ENCODE assay signal across 12 cellular contexts in the genomic region with DNA sequence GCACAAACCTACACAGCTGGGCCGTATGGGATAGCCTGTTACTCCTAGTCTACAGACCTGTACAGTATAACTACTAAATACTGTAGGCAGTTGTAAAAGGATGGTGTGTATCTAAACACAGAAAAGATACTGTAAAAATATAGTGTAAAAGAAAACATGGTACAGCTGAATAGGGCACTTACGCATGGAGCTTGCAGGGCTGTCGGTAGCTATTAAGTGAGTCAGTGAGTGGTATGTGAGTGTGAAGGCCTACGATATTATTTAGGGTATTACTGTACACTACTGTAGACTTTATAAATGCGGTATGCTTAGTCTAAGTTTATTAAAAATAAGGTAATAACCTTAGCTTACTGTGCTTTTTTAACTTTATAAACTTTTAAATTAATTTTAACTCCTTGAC. TPM values are rescaled to one million over a fixed set of nuclear protein-coding genes. Genes with fewer than 3 reads are reported as not detected.
A peak's percentile ranks its signal among the peaks of the same experiment; 100 is the strongest.
DNase-seq lines count a peak whose midpoint lies in the region; ATAC-seq and TF ChIP-seq lines count a peak whose summit lies in the region.
"Had no signal": no experiment of that assay in that cellular context is flagged by ENCODE, and none has a peak within 500 bp of the region (broad histone marks: within the 10 kb centered on the region; RNA-seq: fewer than 3 reads in every experiment).

No MANE protein-coding gene starts in this region.

- no peak for DNase-seq in activated naive CD4-positive, alpha-beta T cell treated with anti-CD3 and anti-CD28 coated beads, Interleukin-2, amount 10 ng/mL, durations not matched to agents 7 days and 5 days
- DNase-seq in activated naive CD4-positive, alpha-beta T cell treated with anti-CD3 and anti-CD28 coated beads, Interleukin-2, amount 50 U/mL, for 72 hours (ENCODE audit: low spot score in 2 of 2): no peak
- DNase-seq in activated naive CD8-positive, alpha-beta T cell treated with anti-CD3 and anti-CD28 coated beads, Interleukin-2, amount 10 ng/mL, durations not matched to agents 7 days and 5 days: no peak
- DNase-seq in tibial nerve (ENCODE audit: low spot score in 2 of 2): no peak
- no peak for DNase-seq in stimulated activated CD4-positive, alpha-beta T cell treated with anti-CD3 and anti-CD28 coated beads, Interleukin-4, amount 100 ng/mL, for 24 hours
- DNase-seq in dedifferentiated amniotic fluid mesenchymal stem cell (ENCODE audit: extremely low spot score): no peak
- DNase-seq: amniotic stem cell, DMS 273 treated with DMSO at 0.1 percent for 48 hours, NCI-H2171 had no signal

- POLR2A ChIA-PET in activated naive CD8-positive, alpha-beta T cell treated with anti-CD3 and anti-CD28 coated beads, Interleukin-2, amount 10 ng/mL, durations not matched to agents 7 days and 5 days (lab: Charles Lee): interaction anchor here (0.7 to 1.4 kb wide), 5 partner anchors 8 to 647 kb away, joined by 3 to 7 read pairs (median 4); partner anchors contain the start of gene DHFR

- H3K4me3 ChIP-seq in liver (ENCODE audit: low read depth in 1 of 3, low read length in 3 of 3) (peak overlapping the region; percentile 6 to 79 (median 60)), tibial nerve (peak overlapping the region in 3 of 4 donors; percentile 79 to 86 (median 82))

- peaks cover 5 to 34% (median 26%) of the 10 kb centered on the region in 4 donors for H3K4me1 ChIP-seq in liver (ENCODE audit: control insufficient read depth in 4 of 4, insufficient read depth in 4 of 4, low read length in 3 of 4)
- peaks cover 0 to 68% (median 14%) of the 10 kb centered on the region in 4 donors for H3K4me1 ChIP-seq in tibial nerve

- H3K9me3 ChIP-seq in liver (ENCODE audit: control insufficient read depth in 4 of 4, low read length in 3 of 4) (no peaks in the 10 kb centered on the region), tibial nerve (no peaks in the 10 kb centered on the region)
- H3K9me3 ChIP-seq: prostate gland had no signal

- H3K9me3 Mint-ChIP-seq in activated naive CD4-positive, alpha-beta T cell treated with anti-CD3 and anti-CD28 coated beads, Interleukin-2, amount 10 ng/mL, durations not matched to agents 7 days and 5 days: no peaks in the 10 kb centered on the region
- no peaks in the 10 kb centered on the region for H3K9me3 Mint-ChIP-seq in activated naive CD4-positive, alpha-beta T cell treated with anti-CD3 and anti-CD28 coated beads, Interleukin-2, amount 50 U/mL, for 72 hours
- no peaks in the 10 kb centered on the region for H3K9me3 Mint-ChIP-seq in activated naive CD8-positive, alpha-beta T cell treated with anti-CD3 and anti-CD28 coated beads, Interleukin-2, amount 10 ng/mL, durations not matched to agents 7 days and 5 days

- H3K36me3 Mint-ChIP-seq in activated naive CD4-positive, alpha-beta T cell treated with anti-CD3 and anti-CD28 coated beads, Interleukin-2, amount 10 ng/mL, durations not matched to agents 7 days and 5 days: peaks cover 11% of the 10 kb centered on the region
- peaks cover 6 to 18% of the 10 kb centered on the region in 2 donors for H3K36me3 Mint-ChIP-seq in activated naive CD4-positive, alpha-beta T cell treated with anti-CD3 and anti-CD28 coated beads, Interleukin-2, amount 50 U/mL, for 72 hours
- H3K36me3 Mint-ChIP-seq in activated naive CD8-positive, alpha-beta T cell treated with anti-CD3 and anti-CD28 coated beads, Interleukin-2, amount 10 ng/mL, durations not matched to agents 7 days and 5 days: peaks cover 6% of the 10 kb centered on the region

- peaks cover 32% of the 10 kb centered on the region for H3K4me1 Mint-ChIP-seq in activated naive CD4-positive, alpha-beta T cell treated with anti-CD3 and anti-CD28 coated beads, Interleukin-2, amount 10 ng/mL, durations not matched to agents 7 days and 5 days
- peaks cover 24% of the 10 kb centered on the region for H3K4me1 Mint-ChIP-seq in activated naive CD8-positive, alpha-beta T cell treated with anti-CD3 and anti-CD28 coated beads, Interleukin-2, amount 10 ng/mL, durations not matched to agents 7 days and 5 days

- H3K27ac ChIP-seq in liver (ENCODE audit: low read depth in 1 of 2, low read length in 2 of 2) (no peak overlapping the region), tibial nerve (peak overlapping the region in 1 of 4 donors; percentile 93)

- no peak for ATAC-seq in activated naive CD4-positive, alpha-beta T cell treated with anti-CD3 and anti-CD28 coated beads, Interleukin-2, amount 50 U/mL, for 72 hours
- ATAC-seq in activated naive CD8-positive, alpha-beta T cell treated with anti-CD3 and anti-CD28 coated beads, Interleukin-2, amount 10 ng/mL, durations not matched to agents 7 days and 5 days (ENCODE audit: low read depth): no peak
- ATAC-seq in esophagus mucosa: no peak

- H3K4me3 Mint-ChIP-seq in activated naive CD4-positive, alpha-beta T cell treated with anti-CD3 and anti-CD28 coated beads, Interleukin-2, amount 10 ng/mL, durations not matched to agents 7 days and 5 days: peak overlapping the region; percentile 85
- H3K4me3 Mint-ChIP-seq in activated naive CD8-positive, alpha-beta T cell treated with anti-CD3 and anti-CD28 coated beads, Interleukin-2, amount 10 ng/mL, durations not matched to agents 7 days and 5 days: peak overlapping the region; percentile 97

- 86% methylated on average over 5 of the region's 5 CpGs for WGBS in liver
- 90% methylated on average over 5 of the region's 5 CpGs for WGBS in tibial nerve, 2 donors

- no peaks in the 10 kb centered on the region for H3K27me3 Mint-ChIP-seq in activated naive CD4-positive, alpha-beta T cell treated with anti-CD3 and anti-CD28 coated beads, Interleukin-2, amount 10 ng/mL, durations not matched to agents 7 days and 5 days
- no peaks in the 10 kb centered on the region for H3K27me3 Mint-ChIP-seq in activated naive CD8-positive, alpha-beta T cell treated with anti-CD3 and anti-CD28 coated beads, Interleukin-2, amount 10 ng/mL, durations not matched to agents 7 days and 5 days

- H3K27me3 ChIP-seq in liver (ENCODE audit: control insufficient read depth in 4 of 4, insufficient read depth in 4 of 4, low read length in 3 of 4) (no peaks in the 10 kb centered on the region), tibial nerve (no peaks in the 10 kb centered on the region)

- H3K27ac Mint-ChIP-seq in activated naive CD4-positive, alpha-beta T cell treated with anti-CD3 and anti-CD28 coated beads, Interleukin-2, amount 10 ng/mL, durations not matched to agents 7 days and 5 days: peak overlapping the region; percentile 91
- peak overlapping the region in 1 of 2 donors; percentile 95 for H3K27ac Mint-ChIP-seq in activated naive CD4-positive, alpha-beta T cell treated with anti-CD3 and anti-CD28 coated beads, Interleukin-2, amount 50 U/mL, for 72 hours
- H3K27ac Mint-ChIP-seq in activated naive CD8-positive, alpha-beta T cell treated with anti-CD3 and anti-CD28 coated beads, Interleukin-2, amount 10 ng/mL, durations not matched to agents 7 days and 5 days: peak overlapping the region; percentile 99

- H3K36me3 ChIP-seq in liver (ENCODE audit: control insufficient read depth in 4 of 4, insufficient read depth in 3 of 4, low read depth in 1 of 4, low read length in 3 of 4) (peaks cover 0 to 6% (median 2%) of the 10 kb centered on the region in 4 donors), tibial nerve (peaks cover 0 to 4% (median 0%) of the 10 kb centered on the region in 3 donors)
- H3K36me3 ChIP-seq: prostate gland had no signal

- CTCF ChIA-PET in activated naive CD4-positive, alpha-beta T cell treated with anti-CD3 and anti-CD28 coated beads, Interleukin-2, amount 10 ng/mL, durations not matched to agents 7 days and 5 days (lab: Charles Lee): interaction anchor here (0.7 to 2.4 kb wide), 5 partner anchors 11 to 195 kb away, joined by 3 to 5 read pairs (median 5); no protein-coding TSS in a partner anchor

- no peak for TF ChIP-seq POLR2A in tibial nerve (IDR thresholded peaks at IDR 0.05)

- no peak for TF ChIP-seq EP300 in tibial nerve (IDR thresholded peaks at IDR 0.05)

- H3K9ac ChIP-seq in liver (ENCODE audit: low read depth in 1 of 2, low read length in 2 of 2): no peak overlapping the region

- TF ChIP-seq RAD21 in liver (IDR thresholded peaks at IDR 0.05): no peak

- TF ChIP-seq CTCF in liver (IDR thresholded peaks at IDR 0.05; ENCODE audit: low read depth, low read length, missing input control): no peak
- TF ChIP-seq CTCF in tibial nerve (IDR thresholded peaks at IDR 0.05): no peak

TF ChIP-seq in liver, 16 proteins besides CTCF, POLR2A, EP300 and RAD21 (continues in another document):
- no peak for TF ChIP-seq REST (IDR thresholded peaks at IDR 0.05)

RNA-seq across cellular contexts. Expression of gene ZCCHC9, which starts 1.2 kb away (rescaled TPM):
- total RNA-seq in activated naive CD4-positive, alpha-beta T cell treated with anti-CD3 and anti-CD28 coated beads, Interleukin-2, amount 50 U/mL, for 72 hours: 10 to 100 TPM; 27.6 to 38.6 TPM
- 10 to 100 TPM; 31.8 TPM for total RNA-seq in activated naive CD8-positive, alpha-beta T cell treated with anti-CD3 and anti-CD28 coated beads, Interleukin-2, amount 10 ng/mL, durations not matched to agents 7 days and 5 days
- total RNA-seq in liver (10 to 100 TPM; 18.2 to 19.8 TPM), tibial nerve (10 to 100 TPM; 18.2 to 18.8 (median 18.4) TPM), esophagus mucosa (17.1 TPM)
- polyA plus RNA-seq in liver: 10 to 100 TPM; 13.5 to 19.9 TPM
